Comparison of ENCODE assay signal across 1 cellular context in genomic region chr2:28399946-28400345, GRCh38.
TF ChIP-seq lines count a peak whose summit lies in the region.

No MANE protein-coding gene starts in this region.

TF ChIP-seq in HepG2, 621 proteins besides CTCF, POLR2A, EP300 and RAD21 (continued from another document):
- TF ChIP-seq ZNF362 (CRISPR knock-in tag; IDR thresholded peaks at IDR 0.05; ENCODE audit: borderline replicate concordance): no peak
